ENCODE assay signal across 10 cellular contexts in genomic region chr2:196268022-196268421, GRCh38.
A peak's percentile ranks its signal among the peaks of the same experiment; 100 is the strongest.
DNase-seq lines count a peak whose midpoint lies in the region; ATAC-seq and TF ChIP-seq lines count a peak whose summit lies in the region.
"Had no signal": no experiment of that assay in that cellular context is flagged by ENCODE, and none has a peak within 500 bp of the region (broad histone marks: within the 10 kb centered on the region; RNA-seq: fewer than 3 reads in every experiment).

No MANE protein-coding gene starts in this region.

- H3K4me1 Mint-ChIP-seq in chondrocyte (ENCODE audit: low read depth) = peaks cover 42% of the 10 kb centered on the region

- TF ChIP-seq CTCF in OCI-LY1 (IDR thresholded peaks at IDR 0.05; ENCODE audit: low read length) = no peak
- TF ChIP-seq CTCF in chondrocyte (IDR thresholded peaks at IDR 0.05) = no peak
- TF ChIP-seq CTCF in osteoblast (IDR thresholded peaks at IDR 0.05; ENCODE audit: extremely low read depth, low read depth, low read length) = no peak
- TF ChIP-seq CTCF in GM13977 (IDR thresholded peaks at IDR 0.05; ENCODE audit: extremely low read depth, insufficient read depth, missing control alignments) = no peak

- H3K9ac ChIP-seq in OCI-LY1 (ENCODE audit: low read length) = peak overlapping the region; percentile 37; the same call in 1 of the 2 replicates

- peak overlapping the region; percentile 1 for H3K4me3 ChIP-seq in OCI-LY1 (ENCODE audit: low read depth, low read length, poor library complexity, severe bottlenecking)
- no peak overlapping the region for H3K4me3 ChIP-seq in osteoblast (ENCODE audit: insufficient read depth, low read length)
- H3K4me3 ChIP-seq: left lung had no signal

- H3K27ac Mint-ChIP-seq in chondrocyte (ENCODE audit: unreplicated experiment) = peak overlapping the region; percentile 2

- in situ Hi-C loops in GM13977 (cut with MboI; ENCODE audit: low pct_unique_long_range_greater_than_20kb, low sequenced_read_pairs, unreplicated experiment) = loop anchor here (25.0 kb wide), 1 partner anchor 106 kb away; the partner anchor contains the start of gene STK17B

- DNase-seq in ELR (ENCODE audit: low read depth) (peak; percentile 32), chondrocyte (ENCODE audit: low spot score) (no peak), osteoblast (ENCODE audit: insufficient read length, low spot score, missing footprints) (no peak), GM13977 (ENCODE audit: low spot score) (no peak)
- DNase-seq in stimulated activated CD4-positive, alpha-beta T cell treated with anti-CD3 and anti-CD28 coated beads, Interleukin-2, amount 100 ng/mL, for 48 hours = no peak
- DNase-seq: left lung, NCI-H446 treated with DMSO at 0.1 percent for 48 hours had no signal

- ATAC-seq in HG03139 (IDR thresholded peaks at IDR 0.05; ENCODE audit: unreplicated experiment) = no peak
- no peak for ATAC-seq in GM18867 (IDR thresholded peaks at IDR 0.05; ENCODE audit: unreplicated experiment)

- H3K4me3 Mint-ChIP-seq in chondrocyte (ENCODE audit: unreplicated experiment) = no peak overlapping the region

- H3K4me1 ChIP-seq in OCI-LY1 (ENCODE audit: insufficient read depth, low read length, severe bottlenecking) (peaks cover 80% of the 10 kb centered on the region), osteoblast (ENCODE audit: insufficient read depth, low read length) (peaks cover 46% of the 10 kb centered on the region)

- H3K79me2 ChIP-seq in OCI-LY1 (ENCODE audit: insufficient read depth, low read length) (no peaks in the 10 kb centered on the region), osteoblast (ENCODE audit: insufficient read depth, low read length) (peaks cover 15% of the 10 kb centered on the region)

- H3K27me3 ChIP-seq in OCI-LY1 (ENCODE audit: insufficient read depth, low read length) = no peaks in the 10 kb centered on the region
- no peaks in the 10 kb centered on the region for H3K27me3 ChIP-seq in osteoblast (ENCODE audit: insufficient read depth, low read length)
- H3K27me3 ChIP-seq: left lung had no signal

- no peaks in the 10 kb centered on the region for H3K36me3 ChIP-seq in OCI-LY1 (ENCODE audit: insufficient read depth, low read length)
- H3K36me3 ChIP-seq in osteoblast (ENCODE audit: insufficient read depth, low read length) = no peaks in the 10 kb centered on the region
- H3K36me3 ChIP-seq: left lung had no signal

- peaks cover 7% of the 10 kb centered on the region for H3K36me3 Mint-ChIP-seq in chondrocyte (ENCODE audit: low read depth)

- H3K27me3 Mint-ChIP-seq in chondrocyte (ENCODE audit: low read depth) = no peaks in the 10 kb centered on the region

- no peak overlapping the region for H2AFZ ChIP-seq in OCI-LY1 (ENCODE audit: low read length)
- H2AFZ ChIP-seq in osteoblast (ENCODE audit: low read length) = no peak overlapping the region

- H3K4me2 ChIP-seq in OCI-LY1 (ENCODE audit: low read length) (peak overlapping the region; percentile 53), osteoblast (ENCODE audit: insufficient read depth, low read length) (peak overlapping the region; percentile 16)

- no peaks in the 10 kb centered on the region for H3K9me2 ChIP-seq in OCI-LY1 (ENCODE audit: low read depth, low read length)

- H4K20me1 ChIP-seq in OCI-LY1 (ENCODE audit: insufficient read depth, low read length) = no peaks in the 10 kb centered on the region
- H4K20me1 ChIP-seq in osteoblast (ENCODE audit: insufficient read depth, low read length) = no peaks in the 10 kb centered on the region

- H3K9me3 ChIP-seq in OCI-LY1 (ENCODE audit: low read length) (no peaks in the 10 kb centered on the region), osteoblast (ENCODE audit: low read depth, low read length) (no peaks in the 10 kb centered on the region)
- H3K9me3 ChIP-seq: left lung had no signal

- H3F3A ChIP-seq in OCI-LY1 (ENCODE audit: insufficient read depth, low read length) = peaks cover 8% of the 10 kb centered on the region; the same call in 1 of the 2 replicates

- peak overlapping the region; percentile 90 for H3K27ac ChIP-seq in OCI-LY1 (ENCODE audit: low read depth, low read length, poor library complexity, severe bottlenecking)
- peak overlapping the region; percentile 73 for H3K27ac ChIP-seq in osteoblast (ENCODE audit: low read depth, low read length)

- no peaks in the 10 kb centered on the region for H3K9me3 Mint-ChIP-seq in chondrocyte (ENCODE audit: low read depth)
